In genomic region chr11:67640021-67640757, GRCh38 we compare ENCODE assay signal across 8 cellular contexts. TPM values are rescaled to one million over a fixed set of nuclear protein-coding genes. Genes with fewer than 3 reads are reported as not detected.
A peak's percentile ranks its signal among the peaks of the same experiment; 100 is the strongest.
DNase-seq lines count a peak whose midpoint lies in the region; FAIRE-seq and TF ChIP-seq lines count a peak whose summit lies in the region.

No MANE protein-coding gene starts in this region.

- no peak for FAIRE-seq in H54 (lab: Jason Lieb, UNC)

- H3K9ac ChIP-seq in neuronal stem cell (ENCODE audit: low read depth, low read length, poor library complexity) = no peak overlapping the region

- no CpG with 5 or more reads among the region's 23 CpGs for WGBS in neuronal stem cell (ENCODE audit: extremely low coverage in 2 of 2, insufficient read length in 2 of 2, insufficient replicate concordance in 1 of 2), 2 donors

- H2AK5ac ChIP-seq in neuronal stem cell (ENCODE audit: low read depth, low read length) = peak overlapping the region; percentile 91

- no peak overlapping the region for H3K4me2 ChIP-seq in neuronal stem cell (ENCODE audit: insufficient read depth, low read length, poor library complexity, severe bottlenecking)

- H3K27ac ChIP-seq in neuronal stem cell (replicated peaks; ENCODE audit: low read length) (no peak overlapping the region), vagina (no peak overlapping the region)

- H3K79me1 ChIP-seq in neuronal stem cell (ENCODE audit: low read depth, low read length) = no peaks in the 10 kb centered on the region

- H3K23ac ChIP-seq in neuronal stem cell (ENCODE audit: low read depth, low read length, poor library complexity) = peak overlapping the region; percentile 38

- peak overlapping the region; percentile 67 for H4K91ac ChIP-seq in neuronal stem cell (ENCODE audit: low read depth, low read length, poor library complexity)

- H2BK5ac ChIP-seq in neuronal stem cell (ENCODE audit: low read length) = no peak overlapping the region

- H3K27me3 ChIP-seq in neuronal stem cell (ENCODE audit: control insufficient read depth in 3 of 3, insufficient read depth in 3 of 3, low read depth in 1 of 3, low read length in 3 of 3) (peaks cover 0 to 5% (median 2%) of the 10 kb centered on the region in 3 experiments), vagina (no peaks in the 10 kb centered on the region)

- H2BK15ac ChIP-seq in neuronal stem cell (ENCODE audit: low read length) = peak overlapping the region; percentile 93

- TF ChIP-seq CTCF in GM10266 (IDR thresholded peaks at IDR 0.05; ENCODE audit: control insufficient read depth, insufficient read depth, low read depth, missing control alignments) = peak; percentile 65
- peak; percentile 67 for TF ChIP-seq CTCF in fibroblast of mammary gland (conservative IDR thresholded peaks at IDR 0.05; ENCODE audit: control insufficient read depth, insufficient read depth, low read depth, low read length)
- peak in 2 of 3 experiments; percentile 32 to 35 for TF ChIP-seq CTCF in vagina (IDR thresholded peaks at IDR 0.05)

- peak overlapping the region; percentile 91 for H3K18ac ChIP-seq in neuronal stem cell (ENCODE audit: low read length)

- intact Hi-C loops in vagina (cut with DNase I) = no loop called here

- H3K36me3 ChIP-seq in neuronal stem cell (replicated peaks in 1 of 2; ENCODE audit: control insufficient read depth in 2 of 2, insufficient read depth in 2 of 2, low read length in 2 of 2) = no peaks in the 10 kb centered on the region
- no peaks in the 10 kb centered on the region for H3K36me3 ChIP-seq in vagina

- H2BK120ac ChIP-seq in neuronal stem cell (ENCODE audit: low read depth, low read length) = no peak overlapping the region

- TF ChIP-seq POLR2A in vagina (IDR thresholded peaks at IDR 0.05) (no peak), H54 (IDR thresholded peaks at IDR 0.05; ENCODE audit: low read depth, low read length) (no peak)

- H3K9me3 ChIP-seq in neuronal stem cell (replicated peaks in 1 of 2; ENCODE audit: control insufficient read depth in 2 of 2, insufficient read depth in 1 of 2, low read depth in 1 of 2, low read length in 2 of 2) (peaks cover 0 to 2% of the 10 kb centered on the region in 2 donors), vagina (no peaks in the 10 kb centered on the region)

- H3K4me3 ChIP-seq in fibroblast of mammary gland (ENCODE audit: control insufficient read depth, low read depth, low read length) = no peak overlapping the region
- H3K4me3 ChIP-seq in neuronal stem cell (ENCODE audit: low read length in 2 of 2) = peak overlapping the region in 1 of 2 donors; percentile 15
- no peak overlapping the region for H3K4me3 ChIP-seq in vagina

- peak overlapping the region; percentile 44 for H3K14ac ChIP-seq in neuronal stem cell (ENCODE audit: low read length)

- peak overlapping the region; percentile 71 for H2AFZ ChIP-seq in neuronal stem cell (ENCODE audit: low read length)

- H4K8ac ChIP-seq in neuronal stem cell (ENCODE audit: low read depth, low read length) = no peak overlapping the region

- DNase-seq in A172 (ENCODE audit: low spot score) = peak; percentile 48
- DNase-seq in GM10266 (ENCODE audit: extremely low spot score) = no peak
- DNase-seq in NOMO-1 (lab: John Stamatoyannopoulos, UW; ENCODE audit: unreplicated experiment in 2 of 2) = peak; percentile 48 to 52
- peak; percentile 72 to 74 for DNase-seq in activated T-cell treated with anti-CD3 and anti-CD28 coated beads, Interleukin-2, amount 50 U/mL, for 48 hours
- DNase-seq in fibroblast of mammary gland (ENCODE audit: low read depth) = peak; percentile 63
- DNase-seq in neuronal stem cell (ENCODE audit: low spot score) = no peak
- DNase-seq in vagina (ENCODE audit: extremely low spot score in 2 of 2) = no peak
- DNase-seq in H54 (ENCODE audit: insufficient read length, low spot score) = no peak

- peak overlapping the region; percentile 68 for H2BK12ac ChIP-seq in neuronal stem cell (ENCODE audit: low read length)

- H3K4ac ChIP-seq in neuronal stem cell (ENCODE audit: low read length) = no peak overlapping the region

- H3K4me1 ChIP-seq in neuronal stem cell (ENCODE audit: control insufficient read depth in 2 of 2, insufficient read depth in 1 of 2, low read depth in 1 of 2, low read length in 2 of 2) = peaks cover 2 to 12% of the 10 kb centered on the region in 2 donors
- H3K4me1 ChIP-seq in vagina = no peaks in the 10 kb centered on the region

RNA-seq across cellular contexts. Expression of gene TBX10, which starts 0.6 kb away (rescaled TPM):
- total RNA-seq in A172 (2014; rRNA removed; shearing (Covaris generic)) = not detected in 2 replicates
- 0.04 TPM for polyA plus RNA-seq in neuronal stem cell (2013, experiment 1 of 2)
- 0.03 TPM for polyA plus RNA-seq in neuronal stem cell (2013, experiment 2 of 2)
- total RNA-seq in vagina = not detected

RNA-seq across cellular contexts. Expression of gene ACY3, which starts 10.3 kb away (rescaled TPM):
- 0.41 and 0.89 TPM in 2 replicates for total RNA-seq in A172 (2014; rRNA removed; shearing (Covaris generic))
- polyA plus RNA-seq in neuronal stem cell (2013, experiment 1 of 2) = not detected
- polyA plus RNA-seq in neuronal stem cell (2013, experiment 2 of 2) = not detected
- total RNA-seq in vagina = not detected

RNA-seq across cellular contexts. Expression of gene NUDT8, which starts 10.5 kb away (rescaled TPM):
- 5.3 and 11.9 TPM in 2 replicates for total RNA-seq in A172 (2014; rRNA removed; shearing (Covaris generic))
- polyA plus RNA-seq in neuronal stem cell (2013, experiment 1 of 2) = 7.6 TPM
- polyA plus RNA-seq in neuronal stem cell (2013, experiment 2 of 2) = 6.7 TPM
- 23.8 TPM for total RNA-seq in vagina

RNA-seq across cellular contexts. Expression of gene NDUFV1, which starts 33.5 kb away (rescaled TPM):
- 171 and 199 TPM in 2 replicates for total RNA-seq in A172 (2014; rRNA removed; shearing (Covaris generic))
- polyA plus RNA-seq in neuronal stem cell (2013, experiment 1 of 2) = 71.8 TPM
- 67.2 TPM for polyA plus RNA-seq in neuronal stem cell (2013, experiment 2 of 2)
- 254 TPM for total RNA-seq in vagina

RNA-seq across cellular contexts. Expression of gene ALDH3B2, which starts 34.2 kb away (rescaled TPM):
- total RNA-seq in A172 (2014; rRNA removed; shearing (Covaris generic)) = not detected in 2 replicates
- not detected for polyA plus RNA-seq in neuronal stem cell (2013, experiment 1 of 2)
- not detected for polyA plus RNA-seq in neuronal stem cell (2013, experiment 2 of 2)
- total RNA-seq in vagina = 19.9 TPM

Comparison
In these comparisons a context has a peak if more than half of its experiments do, and no peak if none do; other contexts are left out.
1. DNase-seq: peak in A172 (single experiment), NOMO-1 (2 of 2), activated T-cell treated with anti-CD3 and anti-CD28 coated beads, Interleukin-2, amount 50 U/mL, for 48 hours (2 of 2) and fibroblast of mammary gland (single experiment); none in GM10266 (single experiment), neuronal stem cell (single experiment), vagina (0 of 2) and H54 (single experiment).
2. Peak in every context shown above with its lines, with median percentiles within 50 percentile points of each other: CTCF ChIP-seq.